Comparison of ENCODE assay signal across 1 cellular context in the genomic region with DNA sequence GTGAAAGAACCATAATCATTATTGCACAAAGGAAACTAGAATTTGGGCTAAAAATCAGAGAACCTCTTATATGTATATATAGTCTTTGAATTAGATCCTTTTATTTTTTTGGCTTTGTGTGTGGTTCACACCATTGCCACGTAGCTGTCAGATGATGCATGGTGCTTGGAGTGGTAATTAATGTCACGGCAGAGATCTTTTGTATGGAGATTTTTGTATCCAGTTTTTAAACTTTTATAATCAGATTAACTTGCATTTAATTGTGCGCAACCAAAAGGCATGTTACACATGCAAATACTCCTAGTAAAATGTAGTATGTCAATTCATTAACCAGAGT.
TF ChIP-seq lines count a peak whose summit lies in the region.

No MANE protein-coding gene starts in this region.

TF ChIP-seq in H1, 55 proteins besides CTCF, POLR2A, EP300 and RAD21 (continued from another document):
- TF ChIP-seq TBP (IDR thresholded peaks at IDR 0.05; ENCODE audit: low read depth, low read length) (no peak), MAFK (IDR thresholded peaks at IDR 0.05; ENCODE audit: low read depth, low read length) (no peak), POLR2AphosphoS5 (IDR thresholded peaks at IDR 0.05; ENCODE audit: low read depth, low read length) (no peak), CHD2 (IDR thresholded peaks at IDR 0.05; ENCODE audit: low read length) (no peak), CBX5 (IDR thresholded peaks at IDR 0.05; ENCODE audit: low read depth, low read length) (no peak), NRF1 (IDR thresholded peaks at IDR 0.05; ENCODE audit: low read depth, low read length) (no peak), KDM4A (IDR thresholded peaks at IDR 0.05; ENCODE audit: low read depth, low read length, severe bottlenecking) (no peak), EGR1 (IDR thresholded peaks at IDR 0.05; ENCODE audit: borderline replicate concordance, low read depth, low read length) (no peak), KDM5A (IDR thresholded peaks at IDR 0.05; ENCODE audit: low read length) (no peak), KDM1A (IDR thresholded peaks at IDR 0.05; ENCODE audit: borderline replicate concordance, low read length) (no peak), EZH2 (IDR thresholded peaks at IDR 0.05; ENCODE audit: low read depth, low read length, severe bottlenecking) (no peak)
- TF ChIP-seq, protein P1, sequence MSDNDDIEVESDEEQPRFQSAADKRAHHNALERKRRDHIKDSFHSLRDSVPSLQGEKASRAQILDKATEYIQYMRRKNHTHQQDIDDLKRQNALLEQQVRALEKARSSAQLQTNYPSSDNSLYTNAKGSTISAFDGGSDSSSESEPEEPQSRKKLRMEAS (IDR thresholded peaks at IDR 0.05), result no peak
- TF ChIP-seq, protein P2, sequence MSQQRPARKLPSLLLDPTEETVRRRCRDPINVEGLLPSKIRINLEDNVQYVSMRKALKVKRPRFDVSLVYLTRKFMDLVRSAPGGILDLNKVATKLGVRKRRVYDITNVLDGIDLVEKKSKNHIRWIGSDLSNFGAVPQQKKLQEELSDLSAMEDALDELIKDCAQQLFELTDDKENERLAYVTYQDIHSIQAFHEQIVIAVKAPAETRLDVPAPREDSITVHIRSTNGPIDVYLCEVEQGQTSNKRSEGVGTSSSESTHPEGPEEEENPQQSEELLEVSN (IDR thresholded peaks at IDR 0.05), result no peak
